In genomic region chr12:7121324-7121723, GRCh38 we compare ENCODE assay signal across 19 cellular contexts. TPM values are rescaled to one million over a fixed set of nuclear protein-coding genes. Genes with fewer than 3 reads are reported as not detected.
DNase-seq lines count a peak whose midpoint lies in the region; ATAC-seq, FAIRE-seq and TF ChIP-seq lines count a peak whose summit lies in the region.
"Had no signal": no experiment of that assay in that cellular context is flagged by ENCODE, and none has a peak within 500 bp of the region (broad histone marks: within the 10 kb centered on the region; RNA-seq: fewer than 3 reads in every experiment).

No MANE protein-coding gene starts in this region.

- H3K27me3 Mint-ChIP-seq in chondrocyte (ENCODE audit: low read depth), result peaks cover 6% of the 10 kb centered on the region
- peaks cover 1% of the 10 kb centered on the region for H3K27me3 Mint-ChIP-seq in HFFc6 (ENCODE audit: insufficient read depth)
- H3K27me3 Mint-ChIP-seq: CD4-positive, alpha-beta memory T cell had no signal

- H4K20me1 ChIP-seq in HepG2 (ENCODE audit: insufficient read depth, low read length), result no peaks in the 10 kb centered on the region

- H3K9me3 Mint-ChIP-seq in chondrocyte (ENCODE audit: low read depth) (no peaks in the 10 kb centered on the region), HFFc6 (no peaks in the 10 kb centered on the region)
- H3K9me3 Mint-ChIP-seq: CD4-positive, alpha-beta memory T cell had no signal

- no peaks in the 10 kb centered on the region for H3K79me2 ChIP-seq in HepG2 (ENCODE audit: insufficient read depth, low read length)

- POLR2A ChIA-PET in HepG2 (lab: Yijun Ruan, JAX), result interaction anchor here (1.0 to 1.2 kb wide), 2 partner anchors 13 to 178 kb away, joined by 4 to 5 read pairs; partner anchors contain the start of genes C12orf57 and RNU7-1

- no peak for TF ChIP-seq RAD21 in HepG2 (CRISPR knock-in tag; IDR thresholded peaks at IDR 0.05)

- H3K27me3 ChIP-seq in HepG2 (ENCODE audit: control insufficient read depth in 1 of 2, insufficient read depth in 2 of 2, low read length in 2 of 2), result no peaks in the 10 kb centered on the region

- in situ Hi-C loops in HepG2 (cut with HindIII; ENCODE audit: extremely low pct_ligation_motif_present, low pct_unique_long_range_greater_than_20kb), result no loop called here

- H3K27ac Mint-ChIP-seq in chondrocyte (ENCODE audit: unreplicated experiment) (no peak overlapping the region), HFFc6 (no peak overlapping the region)

- ATAC-seq in HepG2, result no peak

- H3K4me3 Mint-ChIP-seq in chondrocyte (ENCODE audit: unreplicated experiment) (no peak overlapping the region), HFFc6 (no peak overlapping the region)
- H3K4me3 Mint-ChIP-seq: CD4-positive, alpha-beta memory T cell had no signal

- H3K9me3 ChIP-seq in HepG2 (ENCODE audit: low read length), result no peaks in the 10 kb centered on the region
- H3K9me3 ChIP-seq: Caco-2, HAP-1 had no signal

- intact Hi-C loops in HepG2 (cut with micrococcal nuclease; ENCODE audit: unreplicated experiment), result no loop called here

- no peak overlapping the region for H3K9ac ChIP-seq in HepG2 (ENCODE audit: insufficient read depth, low read depth, low read length)

- TF ChIP-seq EP300 in HepG2 (IDR thresholded peaks at IDR 0.05; ENCODE audit: low read depth in 2 of 2, low read length in 2 of 2), result no peak
- no peak for TF ChIP-seq EP300 in HepG2 (CRISPR knock-in tag; IDR thresholded peaks at IDR 0.05; ENCODE audit: borderline replicate concordance)

- H3K4me1 ChIP-seq in HepG2 (ENCODE audit: insufficient read depth, low read length), result peaks cover 66% of the 10 kb centered on the region
- H3K4me1 ChIP-seq: HAP-1 had no signal

- no peak overlapping the region for H3K27ac ChIP-seq in HepG2 (ENCODE audit: extremely low read length, insufficient read depth, low read length)

- peaks cover 3 to 7% of the 10 kb centered on the region in 2 experiments; a peak in 3 of 5 replicates for H3K36me3 ChIP-seq in HepG2 (replicated peaks in 1 of 2; ENCODE audit: control insufficient read depth in 1 of 2, insufficient read depth in 2 of 2, low read length in 2 of 2)
- H3K36me3 ChIP-seq: HAP-1 had no signal

- WGBS in HepG2 (ENCODE audit: low lambda C conversion rate), result 79% methylated on average over 4 of the region's 5 CpGs

- H3K36me3 Mint-ChIP-seq in chondrocyte (ENCODE audit: low read depth), result peaks cover 2% of the 10 kb centered on the region
- H3K36me3 Mint-ChIP-seq in HFFc6 (ENCODE audit: low read depth), result no peaks in the 10 kb centered on the region

- no peak overlapping the region for H2AFZ ChIP-seq in HepG2 (ENCODE audit: low read length)

- TF ChIP-seq POLR2A in HepG2 (IDR thresholded peaks at IDR 0.05; ENCODE audit: insufficient read depth in 1 of 2, low read depth in 2 of 2, low read length in 2 of 2), result peak in 1 of 2 experiments; percentile 13; a peak in 1 of 4 replicates

- CTCF ChIA-PET in HepG2 (lab: Yijun Ruan, JAX; ENCODE audit: low intra/inter-chr PET ratio, low total read pairs), result no interaction called here

- no peak for TF ChIP-seq CTCF in chondrocyte (IDR thresholded peaks at IDR 0.05)
- TF ChIP-seq CTCF in HepG2 (CRISPR knock-in tag; IDR thresholded peaks at IDR 0.05), result no peak
- TF ChIP-seq CTCF in HFFc6 (IDR thresholded peaks at IDR 0.05), result no peak

- no peak overlapping the region for H3K4me2 ChIP-seq in HepG2 (ENCODE audit: low read depth, low read length)

- DNase-seq in chondrocyte (ENCODE audit: low spot score), result peak; percentile 59
- DNase-seq in HepG2 (ENCODE audit: low spot score), result no peak
- no peak for DNase-seq in HFFc6
- DNase-seq in NCI-H524 treated with DMSO at 0.1 percent for 48 hours (lab: John Stamatoyannopoulos, UW), result no peak
- DNase-seq: C1 segment of cervical spinal cord; CD4-positive, alpha-beta memory T cell; DMS153; DMS79 treated with DMSO at 0.1 percent for 48 hours; GF-D8; GOT3 had no signal

- FAIRE-seq in HepG2 (lab: Jason Lieb, UNC), result no peak
- FAIRE-seq: GM12891, GM18507, H54 had no signal

- BruUV-seq in HepG2 (replicated peaks; lab: Mats Ljungman, UMichigan), result no TSS peak

- no peak overlapping the region for H3K4me3 ChIP-seq in HepG2 (replicated peaks in 1 of 3; ENCODE audit: insufficient read depth in 1 of 3, low read depth in 2 of 3, low read length in 3 of 3)
- H3K4me3 ChIP-seq: HAP-1 had no signal

- H3K4me1 Mint-ChIP-seq in chondrocyte (ENCODE audit: low read depth) (no peaks in the 10 kb centered on the region), HFFc6 (ENCODE audit: low read depth) (peaks cover 2% of the 10 kb centered on the region; the same call in 1 of the 2 replicates)
- H3K4me1 Mint-ChIP-seq: CD4-positive, alpha-beta memory T cell had no signal

RNA-seq across cellular contexts. Expression of gene RBP5, which starts 7.4 kb away (rescaled TPM):
- total RNA-seq in chondrocyte (not detected in 3 replicates), HepG2 (2016; rRNA removed; fragmentation: Illumina TruSeq; extraction: Trizol) (19.8 and 21.4 TPM in 2 replicates)
- 9.8 and 10.8 TPM in 2 replicates for total RNA-seq in HepG2 (2016; cell fraction: cytosol; rRNA removed; fragmentation: Illumina TruSeq; extraction: Trizol; ENCODE audit: low read depth)
- 19.4 and 22.0 TPM in 2 replicates for total RNA-seq in HepG2 (2016; cell fraction: insoluble cytoplasmic fraction; rRNA removed; fragmentation: Illumina TruSeq; extraction: Trizol)
- 10.5 and 10.7 TPM in 2 replicates for total RNA-seq in HepG2 (2016; cell fraction: membrane; rRNA removed; fragmentation: Illumina TruSeq; extraction: Trizol)
- total RNA-seq in HepG2 (2016; cell fraction: nucleus; rRNA removed; fragmentation: Illumina TruSeq; extraction: Trizol), result 10.1 and 12.6 TPM in 2 replicates
- 13.8 and 17.5 TPM in 2 replicates for polyA plus RNA-seq in HepG2 (2011; rRNA removed)
- 11.8 and 12.1 TPM in 2 replicates for polyA plus RNA-seq in HepG2 (2011; cell fraction: cytosol; rRNA removed)
- polyA plus RNA-seq in HepG2 (2011; cell fraction: nucleus; rRNA removed), result 32.8 and 44.7 TPM in 2 replicates
- polyA plus RNA-seq in HepG2 (2012), result 13.0 and 19.0 TPM in 2 replicates
- polyA plus RNA-seq in HepG2 (2016; cell fraction: cytosol; fragmentation: Illumina TruSeq; extraction: Trizol; ENCODE audit: low read depth), result 11.0 and 15.5 TPM in 2 replicates
- 28.5 and 29.8 TPM in 2 replicates for polyA plus RNA-seq in HepG2 (2016; cell fraction: insoluble cytoplasmic fraction; fragmentation: Illumina TruSeq; extraction: Trizol; ENCODE audit: low read depth)
- 9.1 and 12.4 TPM in 2 replicates for polyA plus RNA-seq in HepG2 (2016; cell fraction: membrane; fragmentation: Illumina TruSeq; extraction: Trizol; ENCODE audit: low read depth)
- polyA plus RNA-seq in HepG2 (2016; cell fraction: nucleus; fragmentation: Illumina TruSeq; extraction: Trizol; ENCODE audit: insufficient read depth, low read depth), result 23.8 and 24.2 TPM in 2 replicates
- 17.1 TPM in 1 of 2 replicates, not detected in the other for polyA minus RNA-seq in HepG2 (2011; rRNA and poly(A)+ RNA removed; ENCODE audit: low replicate concordance)
- polyA minus RNA-seq in HepG2 (2011; cell fraction: cytosol; rRNA and poly(A)+ RNA removed), result 5.3 and 5.5 TPM in 2 replicates
- polyA minus RNA-seq in HepG2 (2011; cell fraction: nucleus; rRNA and poly(A)+ RNA removed), result 12.1 and 20.4 TPM in 2 replicates
- not detected for total RNA-seq in HFFc6 (2021; fragmentation: NEBNext Ultra II Directional; extraction: Animal tissue kit (Norgen Biotek cat#: 25700))
- total RNA-seq: A172, A673, G401 had no signal
- polyA plus RNA-seq: BJ; CD4-positive, alpha-beta memory T cell had no signal

RNA-seq across cellular contexts. Expression of gene CLSTN3, which starts 8.8 kb away (rescaled TPM):
- total RNA-seq in chondrocyte, result 15.5 to 19.9 TPM (median 18.2 TPM) in 3 replicates
- total RNA-seq in HepG2 (2016; rRNA removed; fragmentation: Illumina TruSeq; extraction: Trizol), result 10.8 and 26.2 TPM in 2 replicates
- 2.9 and 3.7 TPM in 2 replicates for total RNA-seq in HepG2 (2016; cell fraction: cytosol; rRNA removed; fragmentation: Illumina TruSeq; extraction: Trizol; ENCODE audit: low read depth)
- total RNA-seq in HepG2 (2016; cell fraction: insoluble cytoplasmic fraction; rRNA removed; fragmentation: Illumina TruSeq; extraction: Trizol), result 10.0 and 27.0 TPM in 2 replicates
- total RNA-seq in HepG2 (2016; cell fraction: membrane; rRNA removed; fragmentation: Illumina TruSeq; extraction: Trizol), result 5.3 TPM in 2 replicates
- total RNA-seq in HepG2 (2016; cell fraction: nucleus; rRNA removed; fragmentation: Illumina TruSeq; extraction: Trizol), result 35.4 and 43.8 TPM in 2 replicates
- 94.1 and 118 TPM in 2 replicates for polyA plus RNA-seq in HepG2 (2011; rRNA removed)
- 79.5 and 81.3 TPM in 2 replicates for polyA plus RNA-seq in HepG2 (2011; cell fraction: cytosol; rRNA removed)
- 155 and 157 TPM in 2 replicates for polyA plus RNA-seq in HepG2 (2011; cell fraction: nucleus; rRNA removed)
- 61.8 and 69.9 TPM in 2 replicates for polyA plus RNA-seq in HepG2 (2012)
- 1.3 and 2.0 TPM in 2 replicates for polyA plus RNA-seq in HepG2 (2016; cell fraction: cytosol; fragmentation: Illumina TruSeq; extraction: Trizol; ENCODE audit: low read depth)
- polyA plus RNA-seq in HepG2 (2016; cell fraction: insoluble cytoplasmic fraction; fragmentation: Illumina TruSeq; extraction: Trizol; ENCODE audit: low read depth), result 9.0 and 11.0 TPM in 2 replicates
- 3.0 and 3.4 TPM in 2 replicates for polyA plus RNA-seq in HepG2 (2016; cell fraction: membrane; fragmentation: Illumina TruSeq; extraction: Trizol; ENCODE audit: low read depth)
- polyA plus RNA-seq in HepG2 (2016; cell fraction: nucleus; fragmentation: Illumina TruSeq; extraction: Trizol; ENCODE audit: insufficient read depth, low read depth), result 67.7 and 79.8 TPM in 2 replicates
- 46.9 and 191 TPM in 2 replicates for polyA minus RNA-seq in HepG2 (2011; rRNA and poly(A)+ RNA removed; ENCODE audit: low replicate concordance)
- 49.9 and 80.8 TPM in 2 replicates for polyA minus RNA-seq in HepG2 (2011; cell fraction: cytosol; rRNA and poly(A)+ RNA removed)
- polyA minus RNA-seq in HepG2 (2011; cell fraction: nucleus; rRNA and poly(A)+ RNA removed), result 47.9 and 63.4 TPM in 2 replicates
- total RNA-seq in HFFc6 (2021; fragmentation: NEBNext Ultra II Directional; extraction: Animal tissue kit (Norgen Biotek cat#: 25700)), result 10 to 100 TPM; 10.4 to 15.5 (median 13.7) TPM

RNA-seq across cellular contexts. Expression of gene C1RL, which starts 12.3 kb away (rescaled TPM):
- total RNA-seq in chondrocyte, result 20.3 to 21.0 TPM (median 20.4 TPM) in 3 replicates
- 14.2 and 28.9 TPM in 2 replicates for total RNA-seq in HepG2 (2016; rRNA removed; fragmentation: Illumina TruSeq; extraction: Trizol)
- 4.9 and 5.6 TPM in 2 replicates for total RNA-seq in HepG2 (2016; cell fraction: cytosol; rRNA removed; fragmentation: Illumina TruSeq; extraction: Trizol; ENCODE audit: low read depth)
- 14.6 and 24.7 TPM in 2 replicates for total RNA-seq in HepG2 (2016; cell fraction: insoluble cytoplasmic fraction; rRNA removed; fragmentation: Illumina TruSeq; extraction: Trizol)
- 9.1 and 10.3 TPM in 2 replicates for total RNA-seq in HepG2 (2016; cell fraction: membrane; rRNA removed; fragmentation: Illumina TruSeq; extraction: Trizol)
- 30.9 and 42.1 TPM in 2 replicates for total RNA-seq in HepG2 (2016; cell fraction: nucleus; rRNA removed; fragmentation: Illumina TruSeq; extraction: Trizol)
- polyA plus RNA-seq in HepG2 (2011; rRNA removed), result 53.1 and 73.4 TPM in 2 replicates
- polyA plus RNA-seq in HepG2 (2011; cell fraction: cytosol; rRNA removed), result 32.8 and 36.0 TPM in 2 replicates
- 60.3 and 87.6 TPM in 2 replicates for polyA plus RNA-seq in HepG2 (2011; cell fraction: nucleus; rRNA removed)
- 22.3 and 28.7 TPM in 2 replicates for polyA plus RNA-seq in HepG2 (2012)
- 3.0 and 3.5 TPM in 2 replicates for polyA plus RNA-seq in HepG2 (2016; cell fraction: cytosol; fragmentation: Illumina TruSeq; extraction: Trizol; ENCODE audit: low read depth)
- polyA plus RNA-seq in HepG2 (2016; cell fraction: insoluble cytoplasmic fraction; fragmentation: Illumina TruSeq; extraction: Trizol; ENCODE audit: low read depth), result 14.0 and 14.1 TPM in 2 replicates
- 5.6 and 7.3 TPM in 2 replicates for polyA plus RNA-seq in HepG2 (2016; cell fraction: membrane; fragmentation: Illumina TruSeq; extraction: Trizol; ENCODE audit: low read depth)
- polyA plus RNA-seq in HepG2 (2016; cell fraction: nucleus; fragmentation: Illumina TruSeq; extraction: Trizol; ENCODE audit: insufficient read depth, low read depth), result 51.4 and 56.2 TPM in 2 replicates
- polyA minus RNA-seq in HepG2 (2011; rRNA and poly(A)+ RNA removed; ENCODE audit: low replicate concordance), result 41.3 and 114 TPM in 2 replicates
- 30.1 and 38.2 TPM in 2 replicates for polyA minus RNA-seq in HepG2 (2011; cell fraction: cytosol; rRNA and poly(A)+ RNA removed)
- 34.5 and 39.2 TPM in 2 replicates for polyA minus RNA-seq in HepG2 (2011; cell fraction: nucleus; rRNA and poly(A)+ RNA removed)
- total RNA-seq in HFFc6 (2021; fragmentation: NEBNext Ultra II Directional; extraction: Animal tissue kit (Norgen Biotek cat#: 25700)), result 10 to 100 TPM in 5 of 6 experiments, 1 to 10 TPM in 1; 8.5 to 20.0 (median 15.8) TPM

RNA-seq across cellular contexts. Expression of gene C1R, which starts 29.1 kb away (rescaled TPM):
- total RNA-seq in chondrocyte (19.7 to 21.9 TPM (median 19.8 TPM) in 3 replicates), HepG2 (2016; rRNA removed; fragmentation: Illumina TruSeq; extraction: Trizol) (1.7 and 3.5 TPM in 2 replicates)
- total RNA-seq in HepG2 (2016; cell fraction: cytosol; rRNA removed; fragmentation: Illumina TruSeq; extraction: Trizol; ENCODE audit: low read depth), result 0.44 and 0.61 TPM in 2 replicates
- 2.6 and 4.1 TPM in 2 replicates for total RNA-seq in HepG2 (2016; cell fraction: insoluble cytoplasmic fraction; rRNA removed; fragmentation: Illumina TruSeq; extraction: Trizol)
- total RNA-seq in HepG2 (2016; cell fraction: membrane; rRNA removed; fragmentation: Illumina TruSeq; extraction: Trizol), result 0.93 and 1.4 TPM in 2 replicates
- total RNA-seq in HepG2 (2016; cell fraction: nucleus; rRNA removed; fragmentation: Illumina TruSeq; extraction: Trizol), result 3.8 and 4.3 TPM in 2 replicates
- 6.5 and 11.2 TPM in 2 replicates for polyA plus RNA-seq in HepG2 (2011; rRNA removed)
- polyA plus RNA-seq in HepG2 (2011; cell fraction: cytosol; rRNA removed), result 6.2 and 6.5 TPM in 2 replicates
- polyA plus RNA-seq in HepG2 (2011; cell fraction: nucleus; rRNA removed), result 6.1 and 8.4 TPM in 2 replicates
- polyA plus RNA-seq in HepG2 (2012), result 1.2 and 1.9 TPM in 2 replicates
- polyA plus RNA-seq in HepG2 (2016; cell fraction: cytosol; fragmentation: Illumina TruSeq; extraction: Trizol; ENCODE audit: low read depth), result 0.42 and 0.57 TPM in 2 replicates
- 1.6 and 2.2 TPM in 2 replicates for polyA plus RNA-seq in HepG2 (2016; cell fraction: insoluble cytoplasmic fraction; fragmentation: Illumina TruSeq; extraction: Trizol; ENCODE audit: low read depth)
- polyA plus RNA-seq in HepG2 (2016; cell fraction: membrane; fragmentation: Illumina TruSeq; extraction: Trizol; ENCODE audit: low read depth), result 1.2 and 1.3 TPM in 2 replicates
- 6.5 and 7.1 TPM in 2 replicates for polyA plus RNA-seq in HepG2 (2016; cell fraction: nucleus; fragmentation: Illumina TruSeq; extraction: Trizol; ENCODE audit: insufficient read depth, low read depth)
- 3.3 and 5.9 TPM in 2 replicates for polyA minus RNA-seq in HepG2 (2011; rRNA and poly(A)+ RNA removed; ENCODE audit: low replicate concordance)
- polyA minus RNA-seq in HepG2 (2011; cell fraction: cytosol; rRNA and poly(A)+ RNA removed), result 0.70 and 1.3 TPM in 2 replicates
- polyA minus RNA-seq in HepG2 (2011; cell fraction: nucleus; rRNA and poly(A)+ RNA removed), result 1.7 and 2.7 TPM in 2 replicates
- total RNA-seq in HFFc6 (2021; fragmentation: NEBNext Ultra II Directional; extraction: Animal tissue kit (Norgen Biotek cat#: 25700)), result 10 to 100 TPM in 5 of 6 experiments, 1 to 10 TPM in 1; 9.3 to 43.4 (median 36.0) TPM
